Comparison of ENCODE assay signal across 14 cellular contexts in genomic region chr3:16302082-16302631, GRCh38. TPM values are rescaled to one million over a fixed set of nuclear protein-coding genes. Genes with fewer than 3 reads are reported as not detected.
DNase-seq lines count a peak whose midpoint lies in the region; ATAC-seq and TF ChIP-seq lines count a peak whose summit lies in the region.
"Had no signal": no experiment of that assay in that cellular context is flagged by ENCODE, and none has a peak within 500 bp of the region (broad histone marks: within the 10 kb centered on the region; RNA-seq: fewer than 3 reads in every experiment).

No MANE protein-coding gene starts in this region.

- H2AFZ ChIP-seq in PC-9 = no peak overlapping the region

- POLR2A ChIA-PET in activated CD8-positive, alpha-beta T cell treated with anti-CD3 and anti-CD28 coated beads, Interleukin-2, amount 10 ng/mL, durations not matched to agents 7 days and 5 days (lab: Charles Lee) = interaction anchor here (3.1 to 4.3 kb wide), 2 partner anchors 11 to 14 kb away, joined by 14 to 41 read pairs; no protein-coding TSS in a partner anchor
- POLR2A ChIA-PET in PC-9 (lab: Charles Lee; ENCODE audit: unreplicated experiment) = no interaction called here

- intact Hi-C loops in activated naive CD4-positive, alpha-beta T cell treated with anti-CD3 and anti-CD28 coated beads for 36 hours (cut with micrococcal nuclease) = no loop called here
- intact Hi-C loops in thyroid gland (cut with DNase I) (no loop called here), PC-9 (cut with micrococcal nuclease; ENCODE audit: unreplicated experiment) (no loop called here)

- H3K27ac ChIP-seq in thyroid gland = peak overlapping the region; percentile 79 to 91 (median 80)
- H3K27ac ChIP-seq in endodermal cell (ENCODE audit: low read depth, low read length) = no peak overlapping the region
- no peak overlapping the region for H3K27ac ChIP-seq in PC-9
- H3K27ac ChIP-seq: prostate gland had no signal

- H3K27me3 Mint-ChIP-seq in activated naive CD4-positive, alpha-beta T cell treated with anti-CD3 and anti-CD28 coated beads for 36 hours (ENCODE audit: low read depth) = no peaks in the 10 kb centered on the region
- H3K27me3 Mint-ChIP-seq in activated CD8-positive, alpha-beta T cell treated with anti-CD3 and anti-CD28 coated beads, Interleukin-2, amount 10 ng/mL, durations not matched to agents 7 days and 5 days (ENCODE audit: low read depth) = no peaks in the 10 kb centered on the region
- no peaks in the 10 kb centered on the region for H3K27me3 Mint-ChIP-seq in endodermal cell (ENCODE audit: insufficient read depth)

- no peak overlapping the region for H3K9ac ChIP-seq in endodermal cell (ENCODE audit: extremely low read depth, low read length, poor library complexity, severe bottlenecking)

- H3K9me3 ChIP-seq in iPS-18c (ENCODE audit: control insufficient read depth, insufficient read depth, low read length) (no peaks in the 10 kb centered on the region), thyroid gland (no peaks in the 10 kb centered on the region), endodermal cell (ENCODE audit: control insufficient read depth, low read length) (peaks cover 5% of the 10 kb centered on the region), PC-9 (ENCODE audit: insufficient read depth, low read depth) (no peaks in the 10 kb centered on the region)
- H3K9me3 ChIP-seq: mucosa of descending colon, prostate gland had no signal

- H3F3A ChIP-seq in PC-9 (ENCODE audit: insufficient read depth, low read depth) = no peaks in the 10 kb centered on the region

- no peak for ATAC-seq in activated CD8-positive, alpha-beta T cell treated with anti-CD3 and anti-CD28 coated beads, Interleukin-2, amount 10 ng/mL, durations not matched to agents 7 days and 5 days
- no peak for ATAC-seq in HG03521 (IDR thresholded peaks at IDR 0.05; ENCODE audit: unreplicated experiment)
- ATAC-seq: SK-N-SH treated with all-trans-retinoic acid at 6 μM for 48 hours had no signal

- H3K4me3 ChIP-seq in iPS-18c (ENCODE audit: insufficient read depth, low read depth, low read length) (0 out of 2 replicates have a peak overlapping the region, but pooled peaks have one; percentile 2), thyroid gland (replicated peaks in 1 of 3) (no peak overlapping the region), endodermal cell (ENCODE audit: low read length) (no peak overlapping the region), PC-9 (no peak overlapping the region)
- H3K4me3 ChIP-seq: mucosa of descending colon, prostate gland had no signal

- peak overlapping the region; percentile 62 for H3K4me3 Mint-ChIP-seq in activated naive CD4-positive, alpha-beta T cell treated with anti-CD3 and anti-CD28 coated beads for 36 hours
- H3K4me3 Mint-ChIP-seq in activated CD8-positive, alpha-beta T cell treated with anti-CD3 and anti-CD28 coated beads, Interleukin-2, amount 10 ng/mL, durations not matched to agents 7 days and 5 days = peak overlapping the region; percentile 80
- H3K4me3 Mint-ChIP-seq in endodermal cell = no peak overlapping the region

- no peaks in the 10 kb centered on the region for H3K79me2 ChIP-seq in PC-9 (ENCODE audit: low read depth)

- H4K20me1 ChIP-seq in PC-9 (ENCODE audit: insufficient read depth) = 0 out of 2 replicates have a peak, but pooled peaks cover 2% of the 10 kb centered on the region

- H3K36me3 ChIP-seq in thyroid gland = no peaks in the 10 kb centered on the region
- H3K36me3 ChIP-seq in endodermal cell (ENCODE audit: control insufficient read depth, insufficient read depth, low read length) = peaks cover 27% of the 10 kb centered on the region
- peaks cover 5% of the 10 kb centered on the region for H3K36me3 ChIP-seq in PC-9 (ENCODE audit: low read depth)
- H3K36me3 ChIP-seq: prostate gland had no signal

- TF ChIP-seq POLR2A in thyroid gland (IDR thresholded peaks at IDR 0.05) = no peak

- no peaks in the 10 kb centered on the region for H3K9me2 ChIP-seq in PC-9 (ENCODE audit: insufficient read depth)

- H3K4me1 Mint-ChIP-seq in activated naive CD4-positive, alpha-beta T cell treated with anti-CD3 and anti-CD28 coated beads for 36 hours (ENCODE audit: low read depth) = peaks cover 97% of the 10 kb centered on the region
- peaks cover 97% of the 10 kb centered on the region for H3K4me1 Mint-ChIP-seq in activated CD8-positive, alpha-beta T cell treated with anti-CD3 and anti-CD28 coated beads, Interleukin-2, amount 10 ng/mL, durations not matched to agents 7 days and 5 days (ENCODE audit: low read depth)
- peaks cover 8% of the 10 kb centered on the region for H3K4me1 Mint-ChIP-seq in endodermal cell

- peak overlapping the region; percentile 94 for H3K27ac Mint-ChIP-seq in activated naive CD4-positive, alpha-beta T cell treated with anti-CD3 and anti-CD28 coated beads for 36 hours
- peak overlapping the region; percentile 94 for H3K27ac Mint-ChIP-seq in activated CD8-positive, alpha-beta T cell treated with anti-CD3 and anti-CD28 coated beads, Interleukin-2, amount 10 ng/mL, durations not matched to agents 7 days and 5 days
- H3K27ac Mint-ChIP-seq in endodermal cell = no peak overlapping the region

- no peaks in the 10 kb centered on the region for H3K9me3 Mint-ChIP-seq in activated naive CD4-positive, alpha-beta T cell treated with anti-CD3 and anti-CD28 coated beads for 36 hours
- H3K9me3 Mint-ChIP-seq in activated CD8-positive, alpha-beta T cell treated with anti-CD3 and anti-CD28 coated beads, Interleukin-2, amount 10 ng/mL, durations not matched to agents 7 days and 5 days (ENCODE audit: insufficient read depth) = peaks cover under 1% of the 10 kb centered on the region
- no peaks in the 10 kb centered on the region for H3K9me3 Mint-ChIP-seq in endodermal cell

- H3K4me1 ChIP-seq in thyroid gland (peaks cover 52 to 56% of the 10 kb centered on the region in 2 donors), endodermal cell (ENCODE audit: control insufficient read depth, insufficient read depth, low read length) (peaks cover 3% of the 10 kb centered on the region), PC-9 (replicated peaks; ENCODE audit: insufficient read depth) (no peaks in the 10 kb centered on the region)
- H3K4me1 ChIP-seq: prostate gland had no signal

- H3K27me3 ChIP-seq in thyroid gland = no peaks in the 10 kb centered on the region
- no peaks in the 10 kb centered on the region for H3K27me3 ChIP-seq in endodermal cell (ENCODE audit: control insufficient read depth, insufficient read depth, low read length, poor library complexity, severe bottlenecking)
- H3K27me3 ChIP-seq in PC-9 (ENCODE audit: insufficient read depth, low read depth) = no peaks in the 10 kb centered on the region

- BruUV-seq in PC-9 (replicated peaks; lab: Mats Ljungman, UMichigan) = no TSS peak

- peaks cover 50% of the 10 kb centered on the region for H3K36me3 Mint-ChIP-seq in activated naive CD4-positive, alpha-beta T cell treated with anti-CD3 and anti-CD28 coated beads for 36 hours (ENCODE audit: low read depth)
- peaks cover 96% of the 10 kb centered on the region for H3K36me3 Mint-ChIP-seq in activated CD8-positive, alpha-beta T cell treated with anti-CD3 and anti-CD28 coated beads, Interleukin-2, amount 10 ng/mL, durations not matched to agents 7 days and 5 days (ENCODE audit: low read depth)
- H3K36me3 Mint-ChIP-seq in endodermal cell (ENCODE audit: low read depth) = peaks cover 45% of the 10 kb centered on the region

- no peak for TF ChIP-seq CTCF in thyroid gland (IDR thresholded peaks at IDR 0.05)
- TF ChIP-seq CTCF in endodermal cell (conservative IDR thresholded peaks at IDR 0.05) = no peak
- TF ChIP-seq CTCF in PC-9 (conservative IDR thresholded peaks at IDR 0.05) = no peak

- 41 to 54% methylated on average over 6 of the region's 6 CpGs for WGBS in thyroid gland, 2 donors
- 78 to 82% methylated on average over 6 of the region's 6 CpGs for WGBS in endodermal cell (ENCODE audit: insufficient coverage in 1 of 2, insufficient read length in 1 of 2), 2 experiments

- CTCF ChIA-PET in activated naive CD4-positive, alpha-beta T cell treated with anti-CD3 and anti-CD28 coated beads for 36 hours (lab: Charles Lee) = interaction anchor here (1.0 to 8.9 kb wide), 5 partner anchors 9 to 224 kb away, joined by 3 to 109 read pairs (median 5); partner anchors contain the start of gene OXNAD1
- CTCF ChIA-PET in activated CD8-positive, alpha-beta T cell treated with anti-CD3 and anti-CD28 coated beads, Interleukin-2, amount 10 ng/mL, durations not matched to agents 7 days and 5 days (lab: Charles Lee) = interaction anchor here (0.9 to 10.7 kb wide), 11 partner anchors 10 to 210 kb away, joined by 3 to 190 read pairs (median 6); no protein-coding TSS in a partner anchor
- CTCF ChIA-PET in PC-9 (lab: Charles Lee) = interaction anchor here (0.5 kb wide), 1 partner anchor 36 kb away, joined by 5 read pairs; no protein-coding TSS in a partner anchor

- H3K4me2 ChIP-seq in PC-9 = no peak overlapping the region

- no peak for DNase-seq in activated naive CD4-positive, alpha-beta T cell treated with anti-CD3 and anti-CD28 coated beads for 36 hours
- no peak for DNase-seq in activated naive CD4-positive, alpha-beta T cell treated with anti-CD3 and anti-CD28 coated beads, Interleukin-2, amount 50 U/mL, for 16 hours
- no peak for DNase-seq in activated CD8-positive, alpha-beta T cell treated with anti-CD3 and anti-CD28 coated beads, Interleukin-2, amount 10 ng/mL, durations not matched to agents 7 days and 5 days
- DNase-seq in thyroid gland = no peak
- DNase-seq in endodermal cell = no peak
- no peak for DNase-seq in PC-9
- DNase-seq: activated CD4-positive, CD25-positive, alpha-beta regulatory T cell treated with anti-CD3 and anti-CD28 coated beads, Interleukin-2, amount 50 U/mL, for 72 hours; NCI-H2081 treated with DMSO at 0.1 percent for 48 hours; stimulated activated CD8-positive, alpha-beta memory T cell treated with anti-CD3 and anti-CD28 coated beads, Interleukin-4, amount 100 ng/mL, for 48 hours had no signal

RNA-seq across cellular contexts. Expression of gene OXNAD1, which starts 37.1 kb away (rescaled TPM):
- total RNA-seq in activated naive CD4-positive, alpha-beta T cell treated with anti-CD3 and anti-CD28 coated beads for 36 hours = 10 to 100 TPM; 32.4 to 34.2 TPM
- 10 to 100 TPM; 68.2 to 69.1 TPM for total RNA-seq in activated CD8-positive, alpha-beta T cell treated with anti-CD3 and anti-CD28 coated beads, Interleukin-2, amount 10 ng/mL, durations not matched to agents 7 days and 5 days
- 10 to 100 TPM; 22.3 to 34.0 (median 27.4) TPM for total RNA-seq in thyroid gland
- total RNA-seq in endodermal cell = 10 to 100 TPM; 16.1 to 22.4 TPM
- 13.1 TPM for polyA plus RNA-seq in endodermal cell (2013, experiment 1 of 2)
- polyA plus RNA-seq in endodermal cell (2013, experiment 2 of 2) = 14.6 TPM
- 15.7 and 18.5 TPM in 2 replicates for total RNA-seq in PC-9 (2021)

RNA-seq across cellular contexts. Expression of gene DPH3, which starts 37.4 kb away (rescaled TPM):
- total RNA-seq in activated naive CD4-positive, alpha-beta T cell treated with anti-CD3 and anti-CD28 coated beads for 36 hours = 10 to 100 TPM; 16.1 to 17.0 TPM
- 10 to 100 TPM; 18.2 to 20.5 TPM for total RNA-seq in activated CD8-positive, alpha-beta T cell treated with anti-CD3 and anti-CD28 coated beads, Interleukin-2, amount 10 ng/mL, durations not matched to agents 7 days and 5 days
- 10 to 100 TPM; 18.4 to 27.1 (median 19.6) TPM for total RNA-seq in thyroid gland
- 10 to 100 TPM; 34.5 to 36.4 TPM for total RNA-seq in endodermal cell
- polyA plus RNA-seq in endodermal cell (2013, experiment 1 of 2) = 35.0 TPM
- 35.4 TPM for polyA plus RNA-seq in endodermal cell (2013, experiment 2 of 2)
- total RNA-seq in PC-9 (2021) = 12.1 and 16.2 TPM in 2 replicates

Comparison
In these comparisons a context has a peak if more than half of its experiments do, and no peak if none do; other contexts are left out.
1. H3K27ac ChIP-seq: peak in thyroid gland (3 of 3); none in endodermal cell (single experiment) and PC-9 (single experiment).